Comparison of ENCODE assay signal across 8 cellular contexts in genomic region chr4:40551568-40552136, GRCh38.
A peak's percentile ranks its signal among the peaks of the same experiment; 100 is the strongest.
DNase-seq lines count a peak whose midpoint lies in the region; ATAC-seq, FAIRE-seq and TF ChIP-seq lines count a peak whose summit lies in the region.
"Not testable (repeated sequence)": the region's sequence is repeated elsewhere in the genome, so short reads cannot be mapped to it uniquely, and the experiment has no call there.

No MANE protein-coding gene starts in this region.

- not testable (repeated sequence) for FAIRE-seq in kidney (lab: Jason Lieb, UNC)

- intact Hi-C loops in activated naive CD4-positive, alpha-beta T cell treated with anti-CD3 and anti-CD28 coated beads for 36 hours (cut with micrococcal nuclease) = loop anchor here (1.0 to 5.0 kb wide), 10 partner anchors 49 to 854 kb away; partner anchors contain the start of genes N4BP2 and UBE2K
- intact Hi-C loops in dendritic cell treated with granulocyte-macrophage colony-stimulating factor and Interleukin-4, amounts not matched to agents 40 ng/mL and 50 ng/mL, for 4 days (cut with micrococcal nuclease) = loop anchor here (5.0 kb wide), 1 partner anchor 171 kb away; no protein-coding TSS in a partner anchor
- intact Hi-C loops in kidney (cut with DNase I); psoas muscle (cut with DNase I); testis (cut with DNase I; ENCODE audit: low total_unique reads): not testable (repeated sequence)

- not testable (repeated sequence) for TF ChIP-seq POLR2A in testis (IDR thresholded peaks at IDR 0.05)

- not testable (repeated sequence) for ATAC-seq in psoas muscle

- H4K20me1 ChIP-seq in KMS-11 (ENCODE audit: insufficient read depth) = not testable (repeated sequence)

- peak overlapping the region; percentile 84 for H3K4me3 Mint-ChIP-seq in T-helper 2 cell treated with Interferon-gamma antibody and Interleukin-4, amounts not matched to agents 5 μg/mL and 100 μg/mL, for 36 hours
- H3K4me3 Mint-ChIP-seq in activated naive CD4-positive, alpha-beta T cell treated with anti-CD3 and anti-CD28 coated beads for 36 hours = peak overlapping the region; percentile 60
- peak overlapping the region; percentile 79 for H3K4me3 Mint-ChIP-seq in dendritic cell treated with granulocyte-macrophage colony-stimulating factor and Interleukin-4, amounts not matched to agents 40 ng/mL and 50 ng/mL, for 4 days

- CTCF ChIA-PET in activated naive CD4-positive, alpha-beta T cell treated with anti-CD3 and anti-CD28 coated beads for 36 hours (lab: Charles Lee) = interaction anchor here (0.6 to 1.1 kb wide), 4 partner anchors 13 to 291 kb away, joined by 3 to 6 read pairs (median 3); no protein-coding TSS in a partner anchor

- H3K36me3 Mint-ChIP-seq in T-helper 2 cell treated with Interferon-gamma antibody and Interleukin-4, amounts not matched to agents 5 μg/mL and 100 μg/mL, for 36 hours (ENCODE audit: low read depth); activated naive CD4-positive, alpha-beta T cell treated with anti-CD3 and anti-CD28 coated beads for 36 hours (ENCODE audit: low read depth): not testable (repeated sequence)
- H3K36me3 Mint-ChIP-seq in dendritic cell treated with granulocyte-macrophage colony-stimulating factor and Interleukin-4, amounts not matched to agents 40 ng/mL and 50 ng/mL, for 4 days (ENCODE audit: low read depth) = peaks cover 75% of the 10 kb centered on the region

- H3K27ac ChIP-seq in KMS-11 (peak overlapping the region; percentile 26; the same call in 1 of the 2 replicates), kidney (ENCODE audit: low read depth in 2 of 2, low read length in 2 of 2) (peak overlapping the region; percentile 73 to 89), psoas muscle (peak overlapping the region; percentile 36), testis (peak overlapping the region; percentile 46 to 50)

- peak overlapping the region; percentile 92 for H3K27ac Mint-ChIP-seq in T-helper 2 cell treated with Interferon-gamma antibody and Interleukin-4, amounts not matched to agents 5 μg/mL and 100 μg/mL, for 36 hours
- peak overlapping the region; percentile 55 for H3K27ac Mint-ChIP-seq in activated naive CD4-positive, alpha-beta T cell treated with anti-CD3 and anti-CD28 coated beads for 36 hours
- peak overlapping the region; percentile 92 for H3K27ac Mint-ChIP-seq in dendritic cell treated with granulocyte-macrophage colony-stimulating factor and Interleukin-4, amounts not matched to agents 40 ng/mL and 50 ng/mL, for 4 days

- not testable (repeated sequence) for H3K9me3 ChIP-seq in kidney (ENCODE audit: control insufficient read depth in 1 of 2, low read length in 2 of 2); psoas muscle; testis

- not testable (repeated sequence) for H3K4me3 ChIP-seq in KMS-11 (IDR thresholded peaks at IDR 0.05; ENCODE audit: insufficient read depth, low read depth, low read length); testis
- H3K4me3 ChIP-seq in kidney (ENCODE audit: low read length in 2 of 2) = peak overlapping the region; percentile 13 to 65
- H3K4me3 ChIP-seq in psoas muscle = peak overlapping the region; percentile 43

- WGBS in psoas muscle, 3 donors = 73 to 92% (median 81%) methylated on average over 8 to 9 of the region's 9 CpGs
- WGBS in testis, 2 donors = 72 to 75% methylated on average over 9 of the region's 9 CpGs

- H3K9me3 Mint-ChIP-seq in T-helper 2 cell treated with Interferon-gamma antibody and Interleukin-4, amounts not matched to agents 5 μg/mL and 100 μg/mL, for 36 hours; activated naive CD4-positive, alpha-beta T cell treated with anti-CD3 and anti-CD28 coated beads for 36 hours; dendritic cell treated with granulocyte-macrophage colony-stimulating factor and Interleukin-4, amounts not matched to agents 40 ng/mL and 50 ng/mL, for 4 days: not testable (repeated sequence)

- H3K36me3 ChIP-seq in KMS-11 (ENCODE audit: insufficient read depth); kidney (ENCODE audit: control insufficient read depth in 1 of 2, insufficient read depth in 2 of 2, low read length in 2 of 2); psoas muscle (ENCODE audit: insufficient read depth in 1 of 2, low read depth in 1 of 2); testis (ENCODE audit: low read depth, missing control alignments): not testable (repeated sequence)

- H3K27me3 Mint-ChIP-seq in T-helper 2 cell treated with Interferon-gamma antibody and Interleukin-4, amounts not matched to agents 5 μg/mL and 100 μg/mL, for 36 hours (ENCODE audit: low read depth); activated naive CD4-positive, alpha-beta T cell treated with anti-CD3 and anti-CD28 coated beads for 36 hours (ENCODE audit: low read depth); dendritic cell treated with granulocyte-macrophage colony-stimulating factor and Interleukin-4, amounts not matched to agents 40 ng/mL and 50 ng/mL, for 4 days: not testable (repeated sequence)

- H3K4me2 ChIP-seq in KMS-11 = peak overlapping the region; percentile 78; the same call in 1 of the 2 replicates

- H2AFZ ChIP-seq in KMS-11 (ENCODE audit: low read depth) = not testable (repeated sequence)

- not testable (repeated sequence) for H3K27me3 ChIP-seq in KMS-11 (ENCODE audit: insufficient read depth, low read depth); psoas muscle (ENCODE audit: insufficient read depth in 3 of 3, low read length in 2 of 3); testis

- H3K4me1 ChIP-seq in KMS-11 (ENCODE audit: low read depth, poor library complexity, severe bottlenecking) (peaks cover 22% of the 10 kb centered on the region), kidney (ENCODE audit: control insufficient read depth in 1 of 2, insufficient read depth in 1 of 2, low read depth in 1 of 2, low read length in 2 of 2) (peaks cover 18 to 23% of the 10 kb centered on the region in 2 donors), testis (peaks cover 12% of the 10 kb centered on the region)
- not testable (repeated sequence) for H3K4me1 ChIP-seq in psoas muscle

- peak overlapping the region; percentile 17; the same call in 1 of the 2 replicates for H3K9ac ChIP-seq in KMS-11
- peak overlapping the region in 1 of 2 donors; percentile 41 for H3K9ac ChIP-seq in kidney (ENCODE audit: low read length in 2 of 2)

- H3K79me2 ChIP-seq in KMS-11 (ENCODE audit: insufficient read depth, low read depth) = not testable (repeated sequence)

- H3K4me1 Mint-ChIP-seq in T-helper 2 cell treated with Interferon-gamma antibody and Interleukin-4, amounts not matched to agents 5 μg/mL and 100 μg/mL, for 36 hours (ENCODE audit: low read depth) = peaks cover 42% of the 10 kb centered on the region
- H3K4me1 Mint-ChIP-seq in activated naive CD4-positive, alpha-beta T cell treated with anti-CD3 and anti-CD28 coated beads for 36 hours (ENCODE audit: low read depth) = peaks cover 28% of the 10 kb centered on the region
- peaks cover 89% of the 10 kb centered on the region for H3K4me1 Mint-ChIP-seq in dendritic cell treated with granulocyte-macrophage colony-stimulating factor and Interleukin-4, amounts not matched to agents 40 ng/mL and 50 ng/mL, for 4 days (ENCODE audit: low read depth)

- TF ChIP-seq CTCF in KMS-11 (conservative IDR thresholded peaks at IDR 0.05; ENCODE audit: low read depth, low read length); kidney (IDR thresholded peaks at IDR 0.05; ENCODE audit: borderline replicate concordance, extremely low read depth, insufficient read depth); psoas muscle (IDR thresholded peaks at IDR 0.05); testis (IDR thresholded peaks at IDR 0.05): not testable (repeated sequence)

- peak; percentile 46 for DNase-seq in CD1c-positive myeloid dendritic cell (ENCODE audit: extremely low spot score)
- DNase-seq in T-helper 2 cell treated with Interferon-gamma antibody and Interleukin-4, amounts not matched to agents 5 μg/mL and 100 μg/mL, for 36 hours (ENCODE audit: low spot score) = peak; percentile 60
- peak; percentile 66 for DNase-seq in activated naive CD4-positive, alpha-beta T cell treated with anti-CD3 and anti-CD28 coated beads for 36 hours
- DNase-seq in kidney, psoas muscle, testis: not testable (repeated sequence)

Comparison
In these comparisons a context has a peak if more than half of its experiments do, and no peak if none do; other contexts are left out.
1. H3K27ac ChIP-seq: peak in every context shown above with its lines; median percentile 81 in kidney; 48 in testis; 36 in psoas muscle; 26 in KMS-11.